Comparison of ENCODE assay signal across 8 cellular contexts in genomic region chr7:151085691-151086620, GRCh38. TPM values are rescaled to one million over a fixed set of nuclear protein-coding genes. Genes with fewer than 3 reads are reported as not detected.
DNase-seq lines count a peak whose midpoint lies in the region; ATAC-seq and TF ChIP-seq lines count a peak whose summit lies in the region.

AGAP3 (plus strand) TSS chr7:151086475; CDS start chr7:151086742, 267 bp downstream.

- H3K4me2 ChIP-seq in SU-DHL-6 (ENCODE audit: low read depth, low read length, poor library complexity, severe bottlenecking): peak within 1 kb of the TSS; percentile 54

- H3K36me3 ChIP-seq in H7 (replicated peaks; ENCODE audit: control insufficient read depth, insufficient read depth, low read length) (no peaks in the 10 kb centered on the region), SU-DHL-6 (ENCODE audit: low read length) (no peaks in the 10 kb centered on the region), adrenal gland (replicated peaks in 1 of 2) (no peaks in the 10 kb centered on the region), aorta (ENCODE audit: control insufficient read depth in 1 of 2, insufficient read depth in 2 of 2, low read length in 1 of 2) (no peaks in the 10 kb centered on the region)

- H3K4me3 Mint-ChIP-seq in osteocyte (ENCODE audit: unreplicated experiment): peak within 1 kb of the TSS; percentile 84

- H3K27me3 ChIP-seq in H7 (ENCODE audit: control insufficient read depth, insufficient read depth, low read length) (peaks cover 17% of the 10 kb centered on the region; the same call in 1 of the 2 replicates), SU-DHL-6 (ENCODE audit: low read length) (no peaks in the 10 kb centered on the region), adrenal gland (no peaks in the 10 kb centered on the region), aorta (ENCODE audit: control insufficient read depth in 1 of 2, insufficient read depth in 2 of 2, low read length in 1 of 2) (no peaks in the 10 kb centered on the region)

- TF ChIP-seq CTCF in SU-DHL-6 (IDR thresholded peaks at IDR 0.05; ENCODE audit: insufficient read depth, low read length, poor library complexity, severe bottlenecking) (no peak), adrenal gland (IDR thresholded peaks at IDR 0.05) (peak in 1 of 6 experiments; percentile 4), osteocyte (IDR thresholded peaks at IDR 0.05) (peak; percentile 9)

- no peaks in the 10 kb centered on the region for H4K20me1 ChIP-seq in SU-DHL-6 (ENCODE audit: low read depth, low read length)

- H2AFZ ChIP-seq in SU-DHL-6 (ENCODE audit: low read depth, low read length, severe bottlenecking): peak within 1 kb of the TSS; percentile 17

- no peaks in the 10 kb centered on the region for H3K9me3 Mint-ChIP-seq in osteocyte (ENCODE audit: unreplicated experiment)

- H3K36me3 Mint-ChIP-seq in osteocyte (ENCODE audit: unreplicated experiment): no peaks in the 10 kb centered on the region

- H3K4me1 ChIP-seq in adrenal gland (replicated peaks in 1 of 2) (peaks cover 46 to 71% of the 10 kb centered on the region in 2 donors), aorta (ENCODE audit: control insufficient read depth in 1 of 2, insufficient read depth in 2 of 2, low read length in 2 of 2) (peaks cover 0 to 3% of the 10 kb centered on the region in 2 donors)

- H3K9me3 ChIP-seq in SU-DHL-6 (ENCODE audit: insufficient read depth, low read length): no peaks in the 10 kb centered on the region
- H3K9me3 ChIP-seq in adrenal gland (replicated peaks in 1 of 3): no peaks in the 10 kb centered on the region
- H3K9me3 ChIP-seq in aorta (ENCODE audit: control insufficient read depth, low read length): no peaks in the 10 kb centered on the region

- peaks cover 58% of the 10 kb centered on the region for H3K4me1 Mint-ChIP-seq in osteocyte (ENCODE audit: unreplicated experiment)

- H3K27ac ChIP-seq in SU-DHL-6 (ENCODE audit: low read depth, low read length) (no peak within 1 kb of the TSS), adrenal gland (peak within 1 kb of the TSS; percentile 75 to 95 (median 79)), aorta (ENCODE audit: low read depth in 1 of 2, low read length in 2 of 2) (peak within 1 kb of the TSS in 1 of 2 donors; percentile 53)

- H3K4me3 ChIP-seq in H7 (ENCODE audit: insufficient read depth, low read depth, low read length) (peak within 1 kb of the TSS; percentile 90), SU-DHL-6 (ENCODE audit: insufficient read depth, low read length, poor library complexity, severe bottlenecking) (peak within 1 kb of the TSS; percentile 46), adrenal gland (peak within 1 kb of the TSS; percentile 29 to 85 (median 51)), aorta (ENCODE audit: low read length in 2 of 2) (peak within 1 kb of the TSS; percentile 33 to 84)

- peak within 1 kb of the TSS; percentile 87 for H3K27ac Mint-ChIP-seq in osteocyte (ENCODE audit: unreplicated experiment)

- intact Hi-C loops in adrenal gland (cut with DNase I) (no loop called here), Right ventricle myocardium superior (cut with DNase I) (no loop called here), aorta (cut with DNase I) (loop anchor here in 1 of 2 donors (2.0 kb wide), 1 partner anchor 25 kb away; no protein-coding TSS in a partner anchor)

- H3K79me2 ChIP-seq in SU-DHL-6 (ENCODE audit: insufficient read depth, low read length): peaks cover 14% of the 10 kb centered on the region

- H3K27me3 Mint-ChIP-seq in osteocyte (ENCODE audit: unreplicated experiment): no peaks in the 10 kb centered on the region

- peak; percentile 53 for DNase-seq in GDM1 (lab: John Stamatoyannopoulos, UW)
- DNase-seq in H7: peak; percentile 99
- DNase-seq in MV-4-11 (lab: John Stamatoyannopoulos, UW): peak; percentile 52
- peak; percentile 91 to 95 (median 91) for DNase-seq in adrenal gland
- peak; percentile 94 for DNase-seq in Right ventricle myocardium superior
- peak; percentile 95 for DNase-seq in osteocyte (ENCODE audit: extremely low spot score, unreplicated experiment)
- DNase-seq in aorta: peak; percentile 94 to 95

- H3F3A ChIP-seq in SU-DHL-6 (ENCODE audit: insufficient read depth): 0 out of 2 replicates have a peak, but pooled peaks cover 5% of the 10 kb centered on the region

- peak within 1 kb of the TSS; percentile 40 for H3K9ac ChIP-seq in SU-DHL-6 (ENCODE audit: low read length)

- WGBS in adrenal gland, 4 donors: 0 to 1% (median 0%) methylated on average over 6 to 80 of the region's 84 CpGs
- 0 to 1% methylated on average over 26 to 84 of the region's 84 CpGs for WGBS in aorta, 2 donors

- no peaks in the 10 kb centered on the region for H3K9me2 ChIP-seq in SU-DHL-6 (replicated peaks; ENCODE audit: insufficient read depth, low read length)

- TF ChIP-seq POLR2A in adrenal gland (IDR thresholded peaks at IDR 0.05): peak; percentile 40 to 85

- ATAC-seq in Right ventricle myocardium superior (ENCODE audit: poor library complexity): peak; percentile 70
- ATAC-seq in aorta (ENCODE audit: low FRiP score): peak; percentile 82

RNA-seq across cellular contexts. Expression of gene AGAP3, which starts in this region (rescaled TPM):
- total RNA-seq in H7 (2014; rRNA removed; shearing (Covaris generic)): 63.3 and 76.0 TPM in 2 replicates
- total RNA-seq in adrenal gland (100 to 1,000 TPM in 1 of 8 donors, 10 to 100 TPM in 7; 38.0 to 105 (median 50.9) TPM), Right ventricle myocardium superior (62.7 TPM), osteocyte (131 and 135 TPM in 2 replicates), aorta (100 to 1,000 TPM in 1 of 2 donors, 10 to 100 TPM in 1; 60.6 to 115 TPM)
- polyA plus RNA-seq in adrenal gland (100 to 1,000 TPM in 2 of 3 donors, 10 to 100 TPM in 1; 18.3 to 236 (median 111) TPM), aorta (100 to 1,000 TPM in 1 of 2 donors, 10 to 100 TPM in 1; 21.5 to 105 TPM)
